Comparison of ENCODE assay signal across 13 cellular contexts in the genomic region with DNA sequence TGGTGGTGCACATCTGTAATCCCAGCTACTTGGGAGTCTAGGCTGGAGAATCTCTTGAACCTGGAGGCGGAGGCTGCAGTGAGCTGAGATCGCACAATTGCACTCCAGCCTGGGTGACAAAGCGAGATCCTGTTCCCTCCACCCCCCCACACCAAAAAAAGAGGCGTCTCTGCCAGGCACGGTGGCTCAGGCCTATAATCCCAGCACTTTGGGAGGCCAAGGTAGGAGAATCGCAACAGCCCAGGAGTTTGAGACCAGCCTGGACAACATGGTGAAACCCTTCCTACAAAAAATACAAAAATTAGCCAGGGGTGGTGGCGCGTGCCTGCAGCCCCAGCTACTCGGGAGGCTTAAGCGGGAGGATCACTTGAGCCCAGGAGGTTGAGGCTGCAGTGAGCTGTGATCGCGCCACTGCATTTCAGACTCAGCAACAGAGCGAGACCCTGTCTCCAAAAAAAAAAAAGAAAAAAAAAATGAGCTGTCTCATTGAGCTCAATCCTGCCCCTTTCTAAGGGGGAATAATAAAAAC. TPM values are rescaled to one million over a fixed set of nuclear protein-coding genes. Genes with fewer than 3 reads are reported as not detected.
DNase-seq lines count a peak whose midpoint lies in the region; ATAC-seq and TF ChIP-seq lines count a peak whose summit lies in the region.
"Had no signal": no experiment of that assay in that cellular context is flagged by ENCODE, and none has a peak within 500 bp of the region (broad histone marks: within the 10 kb centered on the region; RNA-seq: fewer than 3 reads in every experiment).

No MANE protein-coding gene starts in this region.

- H3K27me3 ChIP-seq in heart right ventricle (no peaks in the 10 kb centered on the region), adipocyte (replicated peaks; ENCODE audit: control insufficient read depth, insufficient read depth, low read length) (no peaks in the 10 kb centered on the region), upper lobe of right lung (no peaks in the 10 kb centered on the region)

- H3K4me1 ChIP-seq in heart right ventricle: peaks cover 11 to 74% (median 45%) of the 10 kb centered on the region in 9 donors
- peaks cover 39% of the 10 kb centered on the region for H3K4me1 ChIP-seq in adipocyte (ENCODE audit: control insufficient read depth, insufficient read depth, low read length)
- H3K4me1 ChIP-seq in mesodermal cell (ENCODE audit: control insufficient read depth, insufficient read depth, low read length, poor library complexity, severe bottlenecking): peaks cover 5% of the 10 kb centered on the region
- H3K4me1 ChIP-seq in upper lobe of right lung: peaks cover 21% of the 10 kb centered on the region

- peaks cover 0 to 12% (median 0%) of the 10 kb centered on the region in 9 donors for H3K36me3 ChIP-seq in heart right ventricle
- H3K36me3 ChIP-seq in adipocyte (ENCODE audit: control insufficient read depth, insufficient read depth, low read length, severe bottlenecking): no peaks in the 10 kb centered on the region
- H3K36me3 ChIP-seq in mesodermal cell (ENCODE audit: control insufficient read depth, insufficient read depth, low read length): peaks cover 42% of the 10 kb centered on the region
- no peaks in the 10 kb centered on the region for H3K36me3 ChIP-seq in upper lobe of right lung

- H3K27ac ChIP-seq in heart right ventricle (peak overlapping the region in 6 of 10 donors; percentile 82 to 95 (median 94)), mesodermal cell (ENCODE audit: low read depth, low read length, severe bottlenecking) (no peak overlapping the region), upper lobe of right lung (no peak overlapping the region)

- intact Hi-C loops in heart right ventricle (cut with DNase I): loop anchor here in 3 of 10 donors (5.0 to 10.0 kb wide), 5 partner anchors 68 to 368 kb away; a partner anchor contains a TSS
- intact Hi-C loops in left cardiac atrium (cut with DNase I): loop anchor here in 1 of 2 donors (10.0 kb wide), 1 partner anchor 84 kb away; no protein-coding TSS in a partner anchor
- intact Hi-C loops in upper lobe of right lung (cut with DNase I): no loop called here

- no peak for DNase-seq in heart right ventricle
- no peak for DNase-seq in left cardiac atrium
- no peak for DNase-seq in adipocyte (ENCODE audit: low read depth)
- DNase-seq in upper lobe of right lung: peak; percentile 31
- DNase-seq in NCI-H82 treated with DMSO at 0.1 percent for 48 hours (lab: John Stamatoyannopoulos, UW; ENCODE audit: unreplicated experiment): no peak
- DNase-seq: amniotic stem cell, DMS79, NCI-H345, retina had no signal

- ATAC-seq in heart right ventricle: no peak
- no peak for ATAC-seq in left cardiac atrium
- no peak for ATAC-seq in upper lobe of right lung
- no peak for ATAC-seq in GM19328 (IDR thresholded peaks at IDR 0.05; ENCODE audit: unreplicated experiment)
- ATAC-seq in HG02571 (IDR thresholded peaks at IDR 0.05; ENCODE audit: unreplicated experiment): no peak

- H3K9me3 ChIP-seq in heart right ventricle: no peaks in the 10 kb centered on the region
- no peaks in the 10 kb centered on the region for H3K9me3 ChIP-seq in adipocyte (ENCODE audit: control insufficient read depth, low read length)
- no peaks in the 10 kb centered on the region for H3K9me3 ChIP-seq in mesodermal cell (ENCODE audit: control insufficient read depth, low read length)
- H3K9me3 ChIP-seq in upper lobe of right lung: no peaks in the 10 kb centered on the region

- peak overlapping the region; percentile 98 for H3K9ac ChIP-seq in adipocyte (ENCODE audit: low read length)

- 96% methylated on average over 13 of the region's 13 CpGs for WGBS in heart right ventricle, 2 donors
- 95% methylated on average over 5 to 11 of the region's 13 CpGs for WGBS in mesodermal cell (ENCODE audit: insufficient coverage in 2 of 2), 2 experiments

- H3K4me3 ChIP-seq in heart right ventricle (peak overlapping the region in 6 of 10 donors; percentile 68 to 99 (median 88)), adipocyte (ENCODE audit: low read length) (peak overlapping the region; percentile 94), mesodermal cell (ENCODE audit: extremely low read depth, insufficient read depth, low read length, poor library complexity, severe bottlenecking) (peak overlapping the region; percentile 82), upper lobe of right lung (no peak overlapping the region)

- TF ChIP-seq CTCF in heart right ventricle (IDR thresholded peaks at IDR 0.05): no peak
- TF ChIP-seq CTCF in upper lobe of right lung (IDR thresholded peaks at IDR 0.05): no peak

RNA-seq across cellular contexts. Expression of a gene that starts 1.8 kb away (rescaled TPM):
- total RNA-seq in heart right ventricle (100 to 1,000 TPM in 8 of 10 donors, 10 to 100 TPM in 2; 90.1 to 138 (median 110) TPM), left cardiac atrium (100 to 1,000 TPM in 1 of 2 donors, 10 to 100 TPM in 1; 89.2 to 101 TPM), upper lobe of right lung (92.5 TPM)
- 100 to 1,000 TPM; 102 to 113 TPM for polyA plus RNA-seq in heart right ventricle
- polyA plus RNA-seq in mesodermal cell (2013, experiment 1 of 2): 142 TPM
- 122 TPM for polyA plus RNA-seq in mesodermal cell (2013, experiment 2 of 2)

RNA-seq across cellular contexts. Expression of a gene that starts 3.1 kb away (rescaled TPM):
- total RNA-seq in heart right ventricle (10 to 100 TPM in 1 of 10 donors, 1 to 10 TPM in 9; 5.7 to 10.1 (median 7.5) TPM), left cardiac atrium (1 to 10 TPM; 6.6 to 9.2 TPM), upper lobe of right lung (13.5 TPM)
- 1 to 10 TPM; 3.3 to 4.9 TPM for polyA plus RNA-seq in heart right ventricle
- polyA plus RNA-seq in mesodermal cell (2013, experiment 1 of 2): 32.1 TPM
- 24.5 TPM for polyA plus RNA-seq in mesodermal cell (2013, experiment 2 of 2)

RNA-seq across cellular contexts. Expression of a gene that starts 49.3 kb away (rescaled TPM):
- not detected for total RNA-seq in heart right ventricle
- not detected for polyA plus RNA-seq in heart right ventricle
- total RNA-seq in left cardiac atrium: not detected
- not detected for polyA plus RNA-seq in mesodermal cell (2013, experiment 1 of 2)
- polyA plus RNA-seq in mesodermal cell (2013, experiment 2 of 2): not detected
- 3.1 TPM for total RNA-seq in upper lobe of right lung
- total RNA-seq: dermis microvascular lymphatic vessel endothelial cell had no signal

Comparison
In these comparisons a context has a peak if more than half of its experiments do, and no peak if none do; other contexts are left out.
1. H3K27ac ChIP-seq: peak in heart right ventricle (6 of 10); none in mesodermal cell (single experiment) and upper lobe of right lung (single experiment).